In the genomic region with DNA sequence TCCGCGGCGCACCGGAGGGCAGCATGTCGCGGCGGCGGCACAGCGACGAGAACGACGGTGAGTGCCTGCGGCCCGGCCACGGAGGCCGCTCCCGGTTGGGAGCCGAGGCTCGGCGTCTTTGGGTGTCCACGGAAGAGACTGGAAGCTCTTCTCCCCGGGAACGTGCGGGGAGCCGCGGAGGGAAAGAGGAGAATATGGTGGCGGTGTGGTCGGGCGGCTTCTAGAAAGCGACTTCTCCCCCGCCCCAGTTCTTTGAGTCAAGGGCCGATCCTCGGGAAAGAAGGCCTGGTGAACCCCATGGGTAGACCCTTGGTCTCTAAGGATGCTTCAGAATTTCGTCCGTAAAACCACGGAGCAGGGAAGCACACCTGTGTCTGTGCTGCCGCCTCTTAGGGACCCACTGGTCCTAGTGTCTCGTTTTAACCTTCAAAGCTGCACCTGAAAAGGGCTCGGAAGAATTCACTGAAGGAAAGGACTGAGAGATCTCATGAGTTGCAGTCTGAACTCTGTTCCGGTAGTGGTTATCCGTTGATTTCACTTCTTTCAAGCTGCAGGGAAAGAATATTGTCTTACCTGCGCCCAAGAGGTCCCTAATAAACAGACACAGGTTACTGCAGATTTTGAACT, we compare ENCODE assay signal across 8 cellular contexts. TPM values are rescaled to one million over a fixed set of nuclear protein-coding genes. Genes with fewer than 3 reads are reported as not detected.
DNase-seq lines count a peak whose midpoint lies in the region; TF ChIP-seq lines count a peak whose summit lies in the region.

No MANE protein-coding gene starts in this region.

- peaks cover 28% of the 10 kb centered on the region for H3K36me3 Mint-ChIP-seq in activated CD4-positive, alpha-beta T cell treated with anti-CD3 and anti-CD28 coated beads, Interleukin-2, amount 10 ng/mL, durations not matched to agents 24 days and 14 days (ENCODE audit: low read depth)
- H3K36me3 Mint-ChIP-seq in type B pancreatic cell: no peaks in the 10 kb centered on the region

- peak; percentile 77 for DNase-seq in activated CD4-positive, alpha-beta T cell treated with anti-CD3 and anti-CD28 coated beads, Interleukin-2, amount 10 ng/mL, durations not matched to agents 24 days and 14 days
- no peak for DNase-seq in activated CD4-positive, alpha-beta T cell treated with anti-CD3 and anti-CD28 coated beads for 4 hours
- DNase-seq in MG63 (no peak), mammary epithelial cell (peak; percentile 14), lower leg skin (ENCODE audit: low spot score in 2 of 2) (no peak), type B pancreatic cell (ENCODE audit: extremely low spot score, unreplicated experiment) (no peak), KG1 (lab: John Stamatoyannopoulos, UW) (no peak), globus pallidus (ENCODE audit: low spot score) (no peak)

- H2AFZ ChIP-seq in mammary epithelial cell (ENCODE audit: low read depth, low read length): peak overlapping the region; percentile 89

- dilution Hi-C loops in mammary epithelial cell (cut with HindIII; ENCODE audit: low sequenced_read_pairs): no loop called here

- H3K4me2 ChIP-seq in mammary epithelial cell (ENCODE audit: insufficient read depth, low read depth, low read length): peak overlapping the region; percentile 89

- H3K79me2 ChIP-seq in mammary epithelial cell (ENCODE audit: insufficient read depth, low read length): peaks cover 81% of the 10 kb centered on the region

- H3K9ac ChIP-seq in mammary epithelial cell (ENCODE audit: insufficient read depth, low read length): peak overlapping the region; percentile 100

- peak overlapping the region; percentile 95 for H3K4me3 Mint-ChIP-seq in activated CD4-positive, alpha-beta T cell treated with anti-CD3 and anti-CD28 coated beads, Interleukin-2, amount 10 ng/mL, durations not matched to agents 24 days and 14 days
- peak overlapping the region; percentile 97 for H3K4me3 Mint-ChIP-seq in type B pancreatic cell

- TF ChIP-seq CTCF in mammary epithelial cell (conservative IDR thresholded peaks at IDR 0.05 in 1 of 2, IDR thresholded peaks at IDR 0.05 in 1 of 2; ENCODE audit: extremely low read depth in 1 of 2, insufficient read depth in 1 of 2, low read depth in 1 of 2, low read length in 2 of 2) (no peak), lower leg skin (IDR thresholded peaks at IDR 0.05) (no peak), type B pancreatic cell (conservative IDR thresholded peaks at IDR 0.05) (no peak)

- H3K27ac Mint-ChIP-seq in activated CD4-positive, alpha-beta T cell treated with anti-CD3 and anti-CD28 coated beads, Interleukin-2, amount 10 ng/mL, durations not matched to agents 24 days and 14 days: peak overlapping the region; percentile 99
- H3K27ac Mint-ChIP-seq in type B pancreatic cell: peak overlapping the region; percentile 99

- H3K9me3 Mint-ChIP-seq in activated CD4-positive, alpha-beta T cell treated with anti-CD3 and anti-CD28 coated beads, Interleukin-2, amount 10 ng/mL, durations not matched to agents 24 days and 14 days: no peaks in the 10 kb centered on the region
- H3K9me3 Mint-ChIP-seq in type B pancreatic cell: no peaks in the 10 kb centered on the region

- peaks cover 20% of the 10 kb centered on the region for H3K4me1 ChIP-seq in mammary epithelial cell (ENCODE audit: insufficient read depth, low read length)

- 1% methylated on average over 28 of the region's 42 CpGs for WGBS in mammary epithelial cell (ENCODE audit: low coverage, missing lambda C conversion rate)
- WGBS in lower leg skin, 2 donors: 0% methylated on average over 30 to 42 of the region's 42 CpGs

- no peaks in the 10 kb centered on the region for H4K20me1 ChIP-seq in mammary epithelial cell (ENCODE audit: insufficient read depth, low read length)

- H3K27me3 ChIP-seq in MG63 (no peaks in the 10 kb centered on the region), mammary epithelial cell (ENCODE audit: insufficient read depth, low read length) (no peaks in the 10 kb centered on the region)

- no peak for TF ChIP-seq POLR2A in lower leg skin (IDR thresholded peaks at IDR 0.05)

- intact Hi-C loops in activated CD4-positive, alpha-beta T cell treated with anti-CD3 and anti-CD28 coated beads, Interleukin-2, amount 10 ng/mL, durations not matched to agents 24 days and 14 days (cut with micrococcal nuclease): loop anchor here (1.0 to 10.0 kb wide), 7 partner anchors 63 to 780 kb away; a partner anchor contains a TSS
- intact Hi-C loops in mammary epithelial cell (cut with micrococcal nuclease) (no loop called here), lower leg skin (cut with DNase I; ENCODE audit: low total_unique reads) (no loop called here)

- H3K9me3 ChIP-seq in MG63: no peaks in the 10 kb centered on the region
- no peaks in the 10 kb centered on the region for H3K9me3 ChIP-seq in mammary epithelial cell (replicated peaks; ENCODE audit: insufficient read depth, low read length)

- CTCF ChIA-PET in mammary epithelial cell (lab: Charles Lee; ENCODE audit: low non-redundant PET): interaction anchor here (0.7 kb wide), 1 partner anchor 63 kb away, joined by 6 read pairs; a partner anchor contains a TSS

- peaks cover 46% of the 10 kb centered on the region for H3K4me1 Mint-ChIP-seq in activated CD4-positive, alpha-beta T cell treated with anti-CD3 and anti-CD28 coated beads, Interleukin-2, amount 10 ng/mL, durations not matched to agents 24 days and 14 days
- peaks cover 37% of the 10 kb centered on the region for H3K4me1 Mint-ChIP-seq in type B pancreatic cell (ENCODE audit: unreplicated experiment)

- H3K36me3 ChIP-seq in MG63 (peaks cover 8% of the 10 kb centered on the region), mammary epithelial cell (ENCODE audit: insufficient read depth, low read length) (no peaks in the 10 kb centered on the region)

- BruUV-seq in mammary epithelial cell (replicated peaks; lab: Mats Ljungman, UMichigan): TSS peak; percentile 50

- in situ Hi-C loops in mammary epithelial cell (cut with MboI; ENCODE audit: low sequenced_read_pairs in 2 of 2): no loop called here

- peak overlapping the region; percentile 99 for H3K27ac ChIP-seq in mammary epithelial cell (ENCODE audit: insufficient read depth, low read depth, low read length)

- H3K27me3 Mint-ChIP-seq in activated CD4-positive, alpha-beta T cell treated with anti-CD3 and anti-CD28 coated beads, Interleukin-2, amount 10 ng/mL, durations not matched to agents 24 days and 14 days: no peaks in the 10 kb centered on the region
- H3K27me3 Mint-ChIP-seq in type B pancreatic cell: no peaks in the 10 kb centered on the region

- H3K4me3 ChIP-seq in MG63 (peak overlapping the region; percentile 94), mammary epithelial cell (replicated peaks in 1 of 3; ENCODE audit: insufficient read depth in 1 of 3, low read depth in 2 of 3, low read length in 3 of 3) (peak overlapping the region; percentile 83 to 91 (median 87)), lower leg skin (ENCODE audit: low read depth, poor library complexity, severe bottlenecking) (peak overlapping the region; percentile 93)

RNA-seq across cellular contexts. Expression of a gene that starts 0.4 kb away (rescaled TPM):
- total RNA-seq in activated CD4-positive, alpha-beta T cell treated with anti-CD3 and anti-CD28 coated beads, Interleukin-2, amount 10 ng/mL, durations not matched to agents 24 days and 14 days: 48.9 and 51.4 TPM in 2 replicates
- total RNA-seq in MG63 (2014; rRNA removed; shearing (Covaris generic); ENCODE audit: low replicate concordance): 35.7 and 263 TPM in 2 replicates
- total RNA-seq in mammary epithelial cell: 10 to 100 TPM; 26.3 to 36.3 TPM
- 19.6 TPM for polyA plus RNA-seq in mammary epithelial cell
- polyA minus RNA-seq in mammary epithelial cell: 32.4 TPM
- 10 to 100 TPM in 3 of 4 donors, 1 to 10 TPM in 1; 9.7 to 17.2 (median 11.5) TPM for total RNA-seq in lower leg skin
- total RNA-seq in type B pancreatic cell (ENCODE audit: low replicate concordance): 41.8 and 44.4 TPM in 2 replicates

RNA-seq across cellular contexts. Expression of a gene that starts 0.8 kb away (rescaled TPM):
- total RNA-seq in activated CD4-positive, alpha-beta T cell treated with anti-CD3 and anti-CD28 coated beads, Interleukin-2, amount 10 ng/mL, durations not matched to agents 24 days and 14 days: 17.1 and 17.7 TPM in 2 replicates
- 12.0 and 21.6 TPM in 2 replicates for total RNA-seq in MG63 (2014; rRNA removed; shearing (Covaris generic); ENCODE audit: low replicate concordance)
- 10 to 100 TPM; 16.5 to 18.0 TPM for total RNA-seq in mammary epithelial cell
- 9.9 TPM for polyA plus RNA-seq in mammary epithelial cell
- 16.9 TPM for polyA minus RNA-seq in mammary epithelial cell
- total RNA-seq in lower leg skin: 10 to 100 TPM; 10.1 to 15.4 (median 13.2) TPM
- total RNA-seq in type B pancreatic cell (ENCODE audit: low replicate concordance): 17.9 and 24.9 TPM in 2 replicates

Comparison
In these comparisons a context has a peak if more than half of its experiments do, and no peak if none do; other contexts are left out.
1. DNase-seq: peak in activated CD4-positive, alpha-beta T cell treated with anti-CD3 and anti-CD28 coated beads, Interleukin-2, amount 10 ng/mL, durations not matched to agents 24 days and 14 days (single experiment) and mammary epithelial cell (single experiment); none in activated CD4-positive, alpha-beta T cell treated with anti-CD3 and anti-CD28 coated beads for 4 hours (0 of 2), MG63 (single experiment), lower leg skin (0 of 2), type B pancreatic cell (single experiment), KG1 (single experiment) and globus pallidus (single experiment).
2. Peak in every context shown above with its lines, with median percentiles within 50 percentile points of each other: H3K4me3 ChIP-seq.